Comparison of ENCODE assay signal across 10 cellular contexts in the genomic region with DNA sequence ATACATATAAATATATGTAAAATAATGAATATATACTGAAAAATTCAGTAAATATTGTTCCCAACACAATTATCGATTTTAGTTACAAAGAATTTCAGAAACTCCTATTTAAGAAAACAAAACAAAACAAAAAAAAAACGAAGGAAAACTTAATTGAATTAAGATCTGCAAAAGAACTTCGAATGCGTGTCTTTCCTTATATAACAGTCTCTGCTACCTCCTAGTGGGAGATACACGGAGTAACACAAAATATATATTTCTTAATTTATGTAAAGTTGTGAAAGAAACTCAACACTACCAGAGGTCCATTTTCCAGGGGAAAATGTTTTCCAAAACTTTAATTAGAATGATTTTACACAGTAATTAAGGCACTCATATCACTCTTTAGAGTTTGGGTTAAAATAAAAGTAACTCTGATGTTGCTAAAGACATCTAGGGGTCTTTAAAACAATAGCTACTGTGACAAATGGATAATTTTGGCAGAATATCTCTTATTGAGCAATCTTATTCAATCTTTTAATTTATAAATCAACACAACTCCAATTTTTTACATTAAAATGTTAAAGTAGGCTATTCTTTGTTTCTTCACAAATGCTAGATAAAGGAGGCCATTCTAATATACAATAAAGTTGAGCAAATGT. TPM values are rescaled to one million over a fixed set of nuclear protein-coding genes. Genes with fewer than 3 reads are reported as not detected.
DNase-seq lines count a peak whose midpoint lies in the region; ATAC-seq and TF ChIP-seq lines count a peak whose summit lies in the region.
"Had no signal": no experiment of that assay in that cellular context is flagged by ENCODE, and none has a peak within 500 bp of the region (broad histone marks: within the 10 kb centered on the region; RNA-seq: fewer than 3 reads in every experiment).

No MANE protein-coding gene starts in this region.

- no peaks in the 10 kb centered on the region for H3K4me1 ChIP-seq in Peyer's patch
- H3K4me1 ChIP-seq in CD4-positive, alpha-beta memory T cell (ENCODE audit: insufficient read depth, low read length): no peaks in the 10 kb centered on the region

- no peak for ATAC-seq in GM21576 (IDR thresholded peaks at IDR 0.05; ENCODE audit: unreplicated experiment)
- no peak for ATAC-seq in T-cell (replicated peaks in 1 of 4)

- no peak overlapping the region for H3K27ac Mint-ChIP-seq in T-cell
- no peak overlapping the region for H3K27ac Mint-ChIP-seq in CD4-positive, alpha-beta memory T cell

- intact Hi-C loops in CD4-positive, alpha-beta memory T cell (cut with micrococcal nuclease): no loop called here

- POLR2A ChIA-PET in T-cell (lab: Charles Lee): no interaction called here
- POLR2A ChIA-PET in CD4-positive, alpha-beta memory T cell (lab: Charles Lee; ENCODE audit: partially characterized antibody): no interaction called here

- no peak for TF ChIP-seq POLR2A in Peyer's patch (IDR thresholded peaks at IDR 0.05)

- no peak overlapping the region for H3K4me3 ChIP-seq in Peyer's patch
- H3K4me3 ChIP-seq in fibroblast of villous mesenchyme (ENCODE audit: low read depth, low read length): no peak overlapping the region
- no peak overlapping the region for H3K4me3 ChIP-seq in CD4-positive, alpha-beta memory T cell (ENCODE audit: low read length in 2 of 2)

- H3K4me3 Mint-ChIP-seq in T-cell: no peak overlapping the region
- H3K4me3 Mint-ChIP-seq in CD4-positive, alpha-beta memory T cell: no peak overlapping the region

- H3K9me3 Mint-ChIP-seq in T-cell: peaks cover 0 to 9% (median 0%) of the 10 kb centered on the region in 3 donors
- peaks cover 0 to 5% (median 0%) of the 10 kb centered on the region in 8 donors for H3K9me3 Mint-ChIP-seq in CD4-positive, alpha-beta memory T cell

- no peaks in the 10 kb centered on the region for H3K9me3 ChIP-seq in Peyer's patch
- no peaks in the 10 kb centered on the region for H3K9me3 ChIP-seq in CD4-positive, alpha-beta memory T cell (ENCODE audit: control insufficient read depth in 1 of 2, low read length in 2 of 2)

- H3K27me3 ChIP-seq in Peyer's patch: no peaks in the 10 kb centered on the region
- H3K27me3 ChIP-seq in CD4-positive, alpha-beta memory T cell (ENCODE audit: insufficient read depth, low read length): no peaks in the 10 kb centered on the region

- H3K27ac ChIP-seq in 22Rv1 (no peak overlapping the region), Peyer's patch (no peak overlapping the region)
- H3K27ac ChIP-seq in CD4-positive, alpha-beta memory T cell (ENCODE audit: low read depth, low read length): no peak overlapping the region
- H3K27ac ChIP-seq: epithelial cell of prostate had no signal

- H3K36me3 ChIP-seq in Peyer's patch: no peaks in the 10 kb centered on the region
- no peaks in the 10 kb centered on the region for H3K36me3 ChIP-seq in CD4-positive, alpha-beta memory T cell (ENCODE audit: insufficient read depth, low read length)

- CTCF ChIA-PET in T-cell (lab: Charles Lee): interaction anchor here in 1 of 2 donors (0.6 kb wide), 1 partner anchor 665 kb away, joined by 5 read pairs; no protein-coding TSS in a partner anchor
- CTCF ChIA-PET in CD4-positive, alpha-beta memory T cell (lab: Charles Lee; ENCODE audit: partially characterized antibody): no interaction called here

- H3K36me3 Mint-ChIP-seq in T-cell: no peaks in the 10 kb centered on the region
- H3K36me3 Mint-ChIP-seq in CD4-positive, alpha-beta memory T cell: no peaks in the 10 kb centered on the region

- H3K27me3 Mint-ChIP-seq in T-cell: peaks cover 0 to 7% of the 10 kb centered on the region in 2 donors
- peaks cover 0 to 1% of the 10 kb centered on the region in 2 donors for H3K27me3 Mint-ChIP-seq in CD4-positive, alpha-beta memory T cell

- TF ChIP-seq CTCF in 22Rv1 (IDR thresholded peaks at IDR 0.05) (peak; percentile 60), GM12873 (IDR thresholded peaks at IDR 0.05; ENCODE audit: insufficient read depth, low read depth, low read length, missing control alignments) (peak; percentile 28), Peyer's patch (IDR thresholded peaks at IDR 0.05) (peak in 4 of 6 experiments; percentile 5 to 28 (median 28)), fibroblast of villous mesenchyme (IDR thresholded peaks at IDR 0.05; ENCODE audit: insufficient read depth, low read depth, low read length) (peak; percentile 54)

- H3K4me1 Mint-ChIP-seq in T-cell: no peaks in the 10 kb centered on the region
- no peaks in the 10 kb centered on the region for H3K4me1 Mint-ChIP-seq in CD4-positive, alpha-beta memory T cell

- DNase-seq in Peyer's patch (no peak), fibroblast of villous mesenchyme (ENCODE audit: low read depth) (peak; percentile 43), T-cell (no peak), T1000 (lab: John Stamatoyannopoulos, UW) (no peak)
- DNase-seq in CD4-positive, alpha-beta memory T cell: no peak
- DNase-seq: activated CD4-positive, CD25-positive, alpha-beta regulatory T cell had no signal

RNA-seq across cellular contexts. Expression of gene NEBL, which starts 41.6 kb away (rescaled TPM):
- total RNA-seq in Peyer's patch (10 to 100 TPM in 3 of 4 donors, 1 to 10 TPM in 1; 9.8 to 33.0 (median 16.4) TPM), fibroblast of villous mesenchyme (under 0.01 TPM in 2 replicates), T-cell (1 to 10 TPM in 1 of 5 donors, under 1 TPM in 4; 0.41 to 1.4 (median 0.62) TPM)
- not detected for total RNA-seq in CD4-positive, alpha-beta memory T cell
- not detected for polyA plus RNA-seq in CD4-positive, alpha-beta memory T cell

Comparison
In these comparisons a context has a peak if more than half of its experiments do, and no peak if none do; other contexts are left out.
1. RNA of gene NEBL, which starts 41.6 kb away (total RNA-seq): 9.8 to 33.0 TPM in Peyer's patch; 0.41 to 1.4 TPM in T-cell, not detected in CD4-positive, alpha-beta memory T cell and under 0.01 TPM in fibroblast of villous mesenchyme; every median in the first group is over 4 times any median in the second.
2. Peak in every context shown above with its lines, with median percentiles within 50 percentile points of each other: CTCF ChIP-seq.